16 cellular contexts compared by ENCODE assay signal in the genomic region with DNA sequence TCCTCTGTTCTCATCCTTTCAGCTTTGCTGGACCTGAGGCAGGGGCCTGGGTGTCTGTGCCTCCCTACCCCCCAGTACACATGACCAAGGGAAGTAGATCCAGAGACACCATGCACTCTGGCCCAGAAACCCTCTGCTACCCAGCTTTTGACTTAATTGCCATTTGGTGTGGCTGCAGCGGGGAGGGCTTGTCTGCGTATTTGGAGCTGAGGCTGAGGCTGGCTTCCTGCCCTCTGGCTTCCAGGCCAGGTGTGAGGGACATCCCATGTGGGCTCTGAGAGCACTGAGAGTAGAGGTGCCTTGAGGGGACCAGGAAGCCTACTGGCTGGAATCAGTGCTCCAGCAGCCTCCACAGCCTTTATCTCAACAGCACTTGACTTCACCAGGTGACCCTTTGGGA. TPM values are rescaled to one million over a fixed set of nuclear protein-coding genes. Genes with fewer than 3 reads are reported as not detected.
DNase-seq lines count a peak whose midpoint lies in the region; ATAC-seq and TF ChIP-seq lines count a peak whose summit lies in the region.
"Had no signal": no experiment of that assay in that cellular context is flagged by ENCODE, and none has a peak within 500 bp of the region (broad histone marks: within the 10 kb centered on the region; RNA-seq: fewer than 3 reads in every experiment).

No MANE protein-coding gene starts in this region.

- no peaks in the 10 kb centered on the region for H3K9me3 Mint-ChIP-seq in dendritic cell treated with granulocyte-macrophage colony-stimulating factor and Interleukin-4, amounts not matched to agents 40 ng/mL and 50 ng/mL, for 4 days
- H3K9me3 Mint-ChIP-seq: CD8-positive, alpha-beta memory T cell had no signal

- H3K27ac Mint-ChIP-seq in dendritic cell treated with granulocyte-macrophage colony-stimulating factor and Interleukin-4, amounts not matched to agents 40 ng/mL and 50 ng/mL, for 4 days, result peak overlapping the region; percentile 61

- no peak overlapping the region for H3K9ac ChIP-seq in BLaER1
- H3K9ac ChIP-seq: GM23248 had no signal

- peaks cover 77% of the 10 kb centered on the region for H3K4me1 Mint-ChIP-seq in dendritic cell treated with granulocyte-macrophage colony-stimulating factor and Interleukin-4, amounts not matched to agents 40 ng/mL and 50 ng/mL, for 4 days (ENCODE audit: low read depth)

- H4K20me1 ChIP-seq in BLaER1, result peaks cover 20% of the 10 kb centered on the region; the same call in 1 of the 2 replicates

- H3K36me3 Mint-ChIP-seq in dendritic cell treated with granulocyte-macrophage colony-stimulating factor and Interleukin-4, amounts not matched to agents 40 ng/mL and 50 ng/mL, for 4 days (ENCODE audit: low read depth), result peaks cover 19% of the 10 kb centered on the region

- peak; percentile 9 for ATAC-seq in Right ventricle myocardium superior (ENCODE audit: poor library complexity)
- no peak for ATAC-seq in GM18520 (IDR thresholded peaks at IDR 0.05; ENCODE audit: unreplicated experiment)
- ATAC-seq: HepG2 had no signal

- H3K27ac ChIP-seq in BLaER1 (no peak overlapping the region), neutrophil (peak overlapping the region; percentile 100)
- H3K27ac ChIP-seq: 22Rv1, GM23248 had no signal

- no peak overlapping the region for H3K4me3 Mint-ChIP-seq in dendritic cell treated with granulocyte-macrophage colony-stimulating factor and Interleukin-4, amounts not matched to agents 40 ng/mL and 50 ng/mL, for 4 days
- H3K4me3 Mint-ChIP-seq: CD4-positive, CD25-positive, alpha-beta regulatory T cell; CD8-positive, alpha-beta memory T cell had no signal

- H3K4me1 ChIP-seq in BLaER1 (peaks cover 66% of the 10 kb centered on the region), neutrophil (ENCODE audit: control insufficient read depth in 1 of 2, insufficient read depth in 1 of 2, low read depth in 1 of 2, low read length in 1 of 2) (peaks cover 36 to 38% of the 10 kb centered on the region in 2 experiments)
- H3K4me1 ChIP-seq: HAP-1 had no signal

- DNase-seq in Right ventricle myocardium superior (no peak), cardiac septum (ENCODE audit: low spot score) (no peak), OCI-M1 (lab: John Stamatoyannopoulos, UW) (no peak)
- DNase-seq: CD4-positive, CD25-positive, alpha-beta regulatory T cell; COR-L47; DMS 273 treated with DMSO at 0.1 percent for 48 hours; DMS53; GM23248 had no signal

- no peak for TF ChIP-seq CTCF in neutrophil (IDR thresholded peaks at IDR 0.05)

- H3K4me2 ChIP-seq in BLaER1, result peak overlapping the region; percentile 65; the same call in 1 of the 2 replicates

- H3K4me3 ChIP-seq in BLaER1, result no peak overlapping the region
- no peak overlapping the region for H3K4me3 ChIP-seq in neutrophil (ENCODE audit: low read depth in 1 of 2, low read length in 1 of 2)
- H3K4me3 ChIP-seq: GM23248, HAP-1 had no signal

- peaks cover 10% of the 10 kb centered on the region for H3K27me3 Mint-ChIP-seq in dendritic cell treated with granulocyte-macrophage colony-stimulating factor and Interleukin-4, amounts not matched to agents 40 ng/mL and 50 ng/mL, for 4 days
- H3K27me3 Mint-ChIP-seq: CD4-positive, CD25-positive, alpha-beta regulatory T cell; CD8-positive, alpha-beta memory T cell had no signal

- H3K9me3 ChIP-seq in BLaER1 (no peaks in the 10 kb centered on the region), neutrophil (no peaks in the 10 kb centered on the region)
- H3K9me3 ChIP-seq: HAP-1 had no signal

- intact Hi-C loops in Right ventricle myocardium superior (cut with DNase I), result no loop called here
- intact Hi-C loops in cardiac septum (cut with DNase I), result no loop called here
- intact Hi-C loops in dendritic cell treated with granulocyte-macrophage colony-stimulating factor and Interleukin-4, amounts not matched to agents 40 ng/mL and 50 ng/mL, for 4 days (cut with micrococcal nuclease), result no loop called here

- H3K27me3 ChIP-seq in BLaER1 (no peaks in the 10 kb centered on the region), neutrophil (no peaks in the 10 kb centered on the region)

- H3K36me3 ChIP-seq in BLaER1 (peaks cover 18% of the 10 kb centered on the region), neutrophil (peaks cover 42% of the 10 kb centered on the region)

RNA-seq across cellular contexts. Expression of gene PPCDC, which starts 26.9 kb away (rescaled TPM):
- total RNA-seq in Right ventricle myocardium superior, result 5.5 TPM
- 7.2 TPM for total RNA-seq in cardiac septum

RNA-seq across cellular contexts. Expression of gene SCAMP5, which starts 54.9 kb away (rescaled TPM):
- total RNA-seq in Right ventricle myocardium superior, result 1.2 TPM
- 3.6 TPM for total RNA-seq in cardiac septum
